Comparison of ENCODE assay signal across 1 cellular context in the genomic region with DNA sequence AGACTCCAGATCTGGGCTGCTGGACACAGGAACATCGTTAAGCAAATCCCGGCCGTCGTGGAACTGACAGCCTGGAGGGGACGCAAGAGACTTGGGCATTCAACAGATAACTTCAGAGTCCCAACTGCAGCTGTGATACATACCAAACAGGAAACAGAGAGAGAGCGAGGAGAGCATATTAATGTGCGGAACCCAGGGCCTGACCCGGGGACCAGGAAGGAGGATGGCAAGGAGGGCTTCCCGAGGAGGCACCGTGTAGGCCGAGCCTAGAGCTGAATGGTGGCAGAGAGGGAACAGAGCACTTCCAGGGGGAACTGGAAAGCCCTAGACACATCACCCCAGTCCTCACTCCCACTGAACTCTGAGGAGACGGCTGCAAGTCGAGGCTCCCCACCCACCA.
TF ChIP-seq lines count a peak whose summit lies in the region.

No MANE protein-coding gene starts in this region.

TF ChIP-seq in IMR-90, 13 proteins besides CTCF, POLR2A, EP300 and RAD21 (continued from another document):
- TF ChIP-seq, protein P1, sequence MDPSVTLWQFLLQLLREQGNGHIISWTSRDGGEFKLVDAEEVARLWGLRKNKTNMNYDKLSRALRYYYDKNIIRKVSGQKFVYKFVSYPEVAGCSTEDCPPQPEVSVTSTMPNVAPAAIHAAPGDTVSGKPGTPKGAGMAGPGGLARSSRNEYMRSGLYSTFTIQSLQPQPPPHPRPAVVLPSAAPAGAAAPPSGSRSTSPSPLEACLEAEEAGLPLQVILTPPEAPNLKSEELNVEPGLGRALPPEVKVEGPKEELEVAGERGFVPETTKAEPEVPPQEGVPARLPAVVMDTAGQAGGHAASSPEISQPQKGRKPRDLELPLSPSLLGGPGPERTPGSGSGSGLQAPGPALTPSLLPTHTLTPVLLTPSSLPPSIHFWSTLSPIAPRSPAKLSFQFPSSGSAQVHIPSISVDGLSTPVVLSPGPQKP (IDR thresholded peaks at IDR 0.05; ENCODE audit: borderline replicate concordance, low read depth, low read length) = no peak
- TF ChIP-seq MXI1 (IDR thresholded peaks at IDR 0.05; ENCODE audit: borderline replicate concordance, low read depth, low read length) (no peak), FOS (IDR thresholded peaks at IDR 0.05; ENCODE audit: low read depth, low read length) (no peak), USF2 (IDR thresholded peaks at IDR 0.05; ENCODE audit: low read depth, low read length) (no peak), NFE2L2 (IDR thresholded peaks at IDR 0.05; ENCODE audit: low read depth, low read length) (no peak)
